In genomic region chr4:1964971-1965370, GRCh38 we compare ENCODE assay signal across 25 cellular contexts.
"Had no signal": no experiment of that assay in that cellular context is flagged by ENCODE, and none has a peak within 500 bp of the region (broad histone marks: within the 10 kb centered on the region; RNA-seq: fewer than 3 reads in every experiment).

No MANE protein-coding gene starts in this region.

- H3K4me1 ChIP-seq: foreskin keratinocyte, gastroesophageal sphincter, psoas muscle, sigmoid colon, tibial artery had no signal

- H3K27ac Mint-ChIP-seq: memory B cell; natural killer cell; stimulated activated effector memory CD8-positive, alpha-beta T cell treated with anti-CD3 and anti-CD28 coated beads, Interleukin-12 subunit alpha, Interleukin-12 subunit beta, amount 100 ng/mL, for 72 hours; type B pancreatic cell had no signal

- H3K27me3 Mint-ChIP-seq: memory B cell, type B pancreatic cell had no signal

- H3K4me3 ChIP-seq: esophagus muscularis mucosa, gastroesophageal sphincter, heart left ventricle, hepatocyte, lung, ovary, psoas muscle, sigmoid colon, testis, tibial artery had no signal

- H3K9me3 Mint-ChIP-seq: memory B cell; natural killer cell; stimulated activated effector memory CD8-positive, alpha-beta T cell treated with anti-CD3 and anti-CD28 coated beads, Interleukin-12 subunit alpha, Interleukin-12 subunit beta, amount 100 ng/mL, for 72 hours; type B pancreatic cell had no signal

- H3K4me3 Mint-ChIP-seq: memory B cell; natural killer cell; stimulated activated effector memory CD8-positive, alpha-beta T cell treated with anti-CD3 and anti-CD28 coated beads, Interleukin-12 subunit alpha, Interleukin-12 subunit beta, amount 100 ng/mL, for 72 hours; type B pancreatic cell had no signal

- ATAC-seq: foreskin keratinocyte; gastroesophageal sphincter; heart left ventricle; left lobe of liver; natural killer cell; psoas muscle; right cardiac atrium; stimulated activated effector memory CD8-positive, alpha-beta T cell treated with anti-CD3 and anti-CD28 coated beads, Interleukin-12 subunit alpha, Interleukin-12 subunit beta, amount 100 ng/mL, for 72 hours had no signal

- H3K36me3 ChIP-seq: ovary had no signal

- DNase-seq: effector memory CD4-positive, alpha-beta T cell; foreskin keratinocyte; heart left ventricle; kidney; natural killer cell; occipital lobe; ovary; posterior cingulate gyrus; right cardiac atrium; stimulated activated CD4-positive, alpha-beta T cell treated with anti-CD3 and anti-CD28 coated beads, Interleukin-2, amount 100 ng/mL, for 24 hours; stimulated activated CD4-positive, alpha-beta T cell treated with anti-CD3 and anti-CD28 coated beads, Interleukin-4, amount 100 ng/mL, for 24 hours; stimulated activated naive CD4-positive, alpha-beta T cell treated with Interleukin-2 at 50 U/mL for 16 hours; substantia nigra; testis; tibial artery had no signal

- H3K27me3 ChIP-seq: esophagus muscularis mucosa, foreskin keratinocyte, gastroesophageal sphincter, heart left ventricle, hepatocyte, ovary, sigmoid colon, testis, tibial artery had no signal

- H3K4me1 Mint-ChIP-seq: memory B cell, natural killer cell had no signal

- H3K27ac ChIP-seq: esophagus muscularis mucosa, foreskin keratinocyte, gastroesophageal sphincter, heart left ventricle, hepatocyte, ovary, psoas muscle, sigmoid colon, testis, tibial artery had no signal

- H3K9me3 ChIP-seq: esophagus muscularis mucosa, gastroesophageal sphincter, heart left ventricle, ovary, psoas muscle, sigmoid colon, testis, tibial artery had no signal

- H3K36me3 Mint-ChIP-seq: natural killer cell had no signal
